Comparison of ENCODE assay signal across 23 cellular contexts in genomic region chr13:33686772-33687480, GRCh38.
DNase-seq lines count a peak whose midpoint lies in the region; ATAC-seq, FAIRE-seq and TF ChIP-seq lines count a peak whose summit lies in the region.
"Had no signal": no experiment of that assay in that cellular context is flagged by ENCODE, and none has a peak within 500 bp of the region (broad histone marks: within the 10 kb centered on the region; RNA-seq: fewer than 3 reads in every experiment).

No MANE protein-coding gene starts in this region.

- H2BK12ac ChIP-seq in trophoblast cell (ENCODE audit: low read length) = no peak overlapping the region

- H3K4me3 ChIP-seq in HEK293 (ENCODE audit: low read depth, low read length) (no peak overlapping the region), bronchial epithelial cell (ENCODE audit: low read depth, low read length) (no peak overlapping the region), fibroblast of the aortic adventitia (ENCODE audit: low read depth, low read length) (no peak overlapping the region), trophoblast cell (ENCODE audit: low read depth, low read length) (no peak overlapping the region)
- H3K4me3 ChIP-seq: GM12878 had no signal

- H3K27ac ChIP-seq in HEK293 (ENCODE audit: extremely low read depth, low read depth, low read length) = no peak overlapping the region
- no peak overlapping the region for H3K27ac ChIP-seq in trophoblast cell (ENCODE audit: low read depth, low read length)
- H3K27ac ChIP-seq: C4-2B had no signal

- H3K79me2 ChIP-seq in trophoblast cell (ENCODE audit: control insufficient read depth, insufficient read depth, low read length, poor library complexity) = no peaks in the 10 kb centered on the region

- CTCF ChIA-PET in HEK293 (lab: Yijun Ruan, JAX) = no interaction called here

- H2AFZ ChIP-seq in trophoblast cell (ENCODE audit: insufficient read depth, low read length, poor library complexity) = no peak overlapping the region

- H3K4me3 Mint-ChIP-seq in immature natural killer cell = no peak overlapping the region
- H3K4me3 Mint-ChIP-seq: CD4-positive, alpha-beta T cell; H9; IgD-negative memory B cell had no signal

- no peak overlapping the region for H3K27ac Mint-ChIP-seq in immature natural killer cell
- H3K27ac Mint-ChIP-seq: CD4-positive, alpha-beta T cell; H9; IgD-negative memory B cell had no signal

- ATAC-seq in GM21528 (IDR thresholded peaks at IDR 0.05; ENCODE audit: low FRiP score, unreplicated experiment) (no peak), HG02678 (IDR thresholded peaks at IDR 0.05; ENCODE audit: unreplicated experiment) (no peak)
- ATAC-seq: GM12878 had no signal

- no peak overlapping the region for H3K4me2 ChIP-seq in trophoblast cell (ENCODE audit: low read length)

- H3K4me1 Mint-ChIP-seq in immature natural killer cell = no peaks in the 10 kb centered on the region
- H3K4me1 Mint-ChIP-seq: H9 had no signal

- H3K9ac ChIP-seq in trophoblast cell (ENCODE audit: low read length) = no peak overlapping the region

- H3K9me3 Mint-ChIP-seq in immature natural killer cell = no peaks in the 10 kb centered on the region
- H3K9me3 Mint-ChIP-seq: CD4-positive, alpha-beta T cell; IgD-negative memory B cell had no signal

- no peak overlapping the region for H4K8ac ChIP-seq in trophoblast cell (ENCODE audit: low read depth, low read length)

- H3K9me3 ChIP-seq in HEK293 (ENCODE audit: control insufficient read depth, insufficient read depth, low read depth, low read length) (no peaks in the 10 kb centered on the region), trophoblast cell (ENCODE audit: insufficient read depth, low read depth, low read length) (peaks cover 7% of the 10 kb centered on the region)

- H3K79me1 ChIP-seq in trophoblast cell (ENCODE audit: low read length) = no peaks in the 10 kb centered on the region

- H3K18ac ChIP-seq in trophoblast cell (ENCODE audit: low read length) = no peak overlapping the region

- H2BK5ac ChIP-seq in trophoblast cell (ENCODE audit: low read depth, low read length, poor library complexity) = no peak overlapping the region

- H3K27me3 Mint-ChIP-seq in immature natural killer cell (ENCODE audit: low read depth in 3 of 3) = peaks cover 2 to 7% (median 2%) of the 10 kb centered on the region in 3 donors
- H3K27me3 Mint-ChIP-seq: CD4-positive, alpha-beta T cell; IgD-negative memory B cell had no signal

- no peak overlapping the region for H2AK5ac ChIP-seq in trophoblast cell (ENCODE audit: low read length)

- no peaks in the 10 kb centered on the region for H3K36me3 Mint-ChIP-seq in immature natural killer cell

- H2BK120ac ChIP-seq in trophoblast cell (ENCODE audit: insufficient read depth, low read length, poor library complexity) = no peak overlapping the region

- POLR2A ChIA-PET in HEK293 (lab: Yijun Ruan, JAX) = no interaction called here

- no peak overlapping the region for H3K14ac ChIP-seq in trophoblast cell (ENCODE audit: low read length)

- H3K4me1 ChIP-seq in HEK293 (ENCODE audit: control insufficient read depth, insufficient read depth, low read length) (no peaks in the 10 kb centered on the region), trophoblast cell (ENCODE audit: control insufficient read depth in 1 of 2, insufficient read depth in 2 of 2, low read length in 2 of 2) (no peaks in the 10 kb centered on the region)
- H3K4me1 ChIP-seq: Caco-2 had no signal

- WGBS in trophoblast cell (ENCODE audit: extremely low coverage, insufficient coverage, insufficient read length) = no CpG with 5 or more reads among the region's 7 CpGs

- TF ChIP-seq CTCF in HEK293 (tag by site-specific recombination; IDR thresholded peaks at IDR 0.05) = no peak
- TF ChIP-seq CTCF in bronchial epithelial cell (IDR thresholded peaks at IDR 0.05; ENCODE audit: insufficient read depth, low read length, severe bottlenecking) = no peak
- no peak for TF ChIP-seq CTCF in fibroblast of the aortic adventitia (IDR thresholded peaks at IDR 0.05; ENCODE audit: insufficient read depth, low read length)

- H3K23ac ChIP-seq in trophoblast cell (ENCODE audit: low read length) = no peak overlapping the region

- H4K91ac ChIP-seq in trophoblast cell (ENCODE audit: low read depth, low read length) = no peak overlapping the region

- H3K4ac ChIP-seq in trophoblast cell (ENCODE audit: low read depth, low read length) = no peak overlapping the region

- H3K36me3 ChIP-seq in HEK293 (ENCODE audit: control insufficient read depth in 2 of 2, insufficient read depth in 1 of 2, low read length in 2 of 2) (no peaks in the 10 kb centered on the region), bronchial epithelial cell (ENCODE audit: control insufficient read depth, insufficient read depth, low read length) (no peaks in the 10 kb centered on the region), trophoblast cell (ENCODE audit: control insufficient read depth in 1 of 2, insufficient read depth in 2 of 2, low read length in 2 of 2) (no peaks in the 10 kb centered on the region)

- no peak overlapping the region for H4K12ac ChIP-seq in trophoblast cell (ENCODE audit: low read depth, low read length)

- no peak for DNase-seq in bronchial epithelial cell (ENCODE audit: low read depth)
- DNase-seq in fibroblast of the aortic adventitia (ENCODE audit: low read depth) = peak; percentile 26
- DNase-seq in trophoblast cell = peak; percentile 75 to 93
- DNase-seq in immature natural killer cell = no peak
- DNase-seq in NCI-H2081 treated with DMSO at 0.1 percent for 48 hours (lab: John Stamatoyannopoulos, UW) = no peak
- DNase-seq: ACHN; AML-193; Caco-2; CD4-positive, alpha-beta T cell; DMS79 treated with DMSO at 0.1 percent for 48 hours; GF-D8; H9; KBM-7 had no signal

- H3K27me3 ChIP-seq in bronchial epithelial cell (ENCODE audit: control insufficient read depth, insufficient read depth, low read length) (no peaks in the 10 kb centered on the region), trophoblast cell (ENCODE audit: insufficient read depth, low read length) (no peaks in the 10 kb centered on the region)

- FAIRE-seq in bronchial epithelial cell (lab: Jason Lieb, UNC) = peak; percentile 40
- FAIRE-seq: A204.1, D721Med, GM12878, H1, HTR-8/SVneo had no signal

TF ChIP-seq in HEK293, 187 proteins besides CTCF, POLR2A, EP300 and RAD21:
- TF ChIP-seq REPIN1 (tag by site-specific recombination; IDR thresholded peaks at IDR 0.05; ENCODE audit: low read depth) (no peak), ZNF184 (tag by site-specific recombination; IDR thresholded peaks at IDR 0.05) (no peak), ZNF114 (tag by site-specific recombination; IDR thresholded peaks at IDR 0.05) (no peak), ZNF514 (tag by site-specific recombination; IDR thresholded peaks at IDR 0.05) (no peak), ZNF600 (tag by site-specific recombination; IDR thresholded peaks at IDR 0.05) (no peak), GLIS1 (tag by site-specific recombination; IDR thresholded peaks at IDR 0.05) (peak; percentile 47; the same call in 1 of the 2 replicates), ZNF148 (tag by site-specific recombination; IDR thresholded peaks at IDR 0.05; ENCODE audit: borderline replicate concordance) (no peak), ZNF2 (tag by site-specific recombination; IDR thresholded peaks at IDR 0.05) (no peak), ZFP37 (tag by site-specific recombination; IDR thresholded peaks at IDR 0.05) (no peak)

Comparison
In these comparisons a context has a peak if more than half of its experiments do, and no peak if none do; other contexts are left out.
1. DNase-seq: peak in fibroblast of the aortic adventitia (single experiment) and trophoblast cell (2 of 2); none in bronchial epithelial cell (single experiment), immature natural killer cell (0 of 3) and NCI-H2081 treated with DMSO at 0.1 percent for 48 hours (single experiment).